Comparison of ENCODE assay signal across 18 cellular contexts in the genomic region with DNA sequence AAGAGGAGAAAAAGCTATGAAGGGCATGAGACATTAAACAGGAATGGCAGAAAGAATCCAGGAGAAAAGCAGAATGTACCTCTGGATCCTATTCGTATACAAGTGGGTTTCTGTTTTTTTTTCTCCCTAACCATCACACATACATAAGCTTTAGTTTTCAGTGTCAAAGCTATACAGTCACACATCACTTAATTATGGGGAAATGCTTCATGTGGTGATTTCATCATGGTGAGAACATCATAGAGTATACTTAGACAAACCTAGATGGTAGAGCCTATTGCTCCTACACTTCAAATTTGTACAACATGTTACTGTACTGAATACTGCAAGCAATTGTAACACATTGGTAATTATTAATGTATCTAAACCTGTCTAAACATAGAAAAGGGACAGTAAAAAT.
DNase-seq lines count a peak whose midpoint lies in the region; ATAC-seq and TF ChIP-seq lines count a peak whose summit lies in the region.
"Had no signal": no experiment of that assay in that cellular context is flagged by ENCODE, and none has a peak within 500 bp of the region (broad histone marks: within the 10 kb centered on the region; RNA-seq: fewer than 3 reads in every experiment).

No MANE protein-coding gene starts in this region.

- H3K9me3 ChIP-seq in left ventricle myocardium inferior (replicated peaks) (no peaks in the 10 kb centered on the region), parathyroid adenoma (ENCODE audit: control insufficient read depth, low read length) (no peaks in the 10 kb centered on the region)

- no peak overlapping the region for H2AFZ ChIP-seq in parathyroid adenoma

- intact Hi-C loops in left ventricle myocardium inferior (cut with micrococcal nuclease): no loop called here
- intact Hi-C loops in cardiac septum (cut with DNase I): no loop called here

- H3K9ac ChIP-seq in parathyroid adenoma: no peak overlapping the region

- H3K4me2 ChIP-seq in parathyroid adenoma (ENCODE audit: low read length): no peak overlapping the region

- H3K4me1 ChIP-seq in left ventricle myocardium inferior (peaks cover 100% of the 10 kb centered on the region), parathyroid adenoma (peaks cover 17% of the 10 kb centered on the region)

- H3K79me2 ChIP-seq in parathyroid adenoma: peaks cover 49% of the 10 kb centered on the region

- H3K4me3 ChIP-seq in left ventricle myocardium inferior (peak overlapping the region; percentile 46), epithelial cell of esophagus (ENCODE audit: low read length) (no peak overlapping the region), parathyroid adenoma (ENCODE audit: low read depth, low read length) (peak overlapping the region; percentile 3)

- peaks cover 75% of the 10 kb centered on the region for H3K36me3 ChIP-seq in left ventricle myocardium inferior
- no peaks in the 10 kb centered on the region for H3K36me3 ChIP-seq in parathyroid adenoma (ENCODE audit: control insufficient read depth, insufficient read depth, low read length)

- DNase-seq in left ventricle myocardium inferior: no peak
- DNase-seq in cardiac septum (ENCODE audit: low spot score): no peak
- DNase-seq in epithelial cell of esophagus (ENCODE audit: low read depth): peak; percentile 79
- DNase-seq in NCI-H1694 treated with DMSO at 0.1 percent for 48 hours (lab: John Stamatoyannopoulos, UW): no peak
- no peak for DNase-seq in cortex of kidney (lab: John Stamatoyannopoulos, UW)
- no peak for DNase-seq in nucleus accumbens (lab: John Stamatoyannopoulos, UW)
- DNase-seq: activated CD4-positive, alpha-beta T cell treated with anti-CD3 and anti-CD28 coated beads, Interleukin-2, amount 50 U/mL, for 48 hours; activated naive CD8-positive, alpha-beta T cell treated with anti-CD3 and anti-CD28 coated beads, Interleukin-2, amount 50 U/mL, for 24 hours; activated T-cell treated with anti-CD3 and anti-CD28 coated beads, Interleukin-2, amount 50 U/mL, for 4 hours; CD4-positive, alpha-beta T cell; KBM-7; NCI-H1417; NCI-H345; small intestine; stimulated activated naive CD8-positive, alpha-beta T cell treated with anti-CD3 and anti-CD28 coated beads, Interleukin-15, amount 100 ng/mL, for 72 hours had no signal

- ATAC-seq in GM21515 (IDR thresholded peaks at IDR 0.05; ENCODE audit: unreplicated experiment): no peak
- ATAC-seq: activated naive CD8-positive, alpha-beta T cell treated with anti-CD3 and anti-CD28 coated beads, Interleukin-2, amount 50 U/mL, for 24 hours; activated T-cell treated with anti-CD3 and anti-CD28 coated beads, Interleukin-2, amount 50 U/mL, for 4 hours; esophagus mucosa; stimulated activated naive CD8-positive, alpha-beta T cell treated with anti-CD3 and anti-CD28 coated beads, Interleukin-15, amount 100 ng/mL, for 72 hours had no signal

- H3K27ac ChIP-seq in left ventricle myocardium inferior (replicated peaks): peak overlapping the region; percentile 84
- no peak overlapping the region for H3K27ac ChIP-seq in parathyroid adenoma

- no peaks in the 10 kb centered on the region for H3K27me3 ChIP-seq in left ventricle myocardium inferior (ENCODE audit: low read depth)
- no peaks in the 10 kb centered on the region for H3K27me3 ChIP-seq in parathyroid adenoma (ENCODE audit: control insufficient read depth, insufficient read depth, low read length)

- no peak for TF ChIP-seq CTCF in left ventricle myocardium inferior (IDR thresholded peaks at IDR 0.05; ENCODE audit: borderline replicate concordance)
- TF ChIP-seq CTCF in epithelial cell of esophagus (IDR thresholded peaks at IDR 0.05; ENCODE audit: insufficient read depth, low read depth, low read length, missing control alignments): no peak
- TF ChIP-seq CTCF in parathyroid adenoma (IDR thresholded peaks at IDR 0.05): no peak
